Comparison of ENCODE assay signal across 1 cellular context in the genomic region with DNA sequence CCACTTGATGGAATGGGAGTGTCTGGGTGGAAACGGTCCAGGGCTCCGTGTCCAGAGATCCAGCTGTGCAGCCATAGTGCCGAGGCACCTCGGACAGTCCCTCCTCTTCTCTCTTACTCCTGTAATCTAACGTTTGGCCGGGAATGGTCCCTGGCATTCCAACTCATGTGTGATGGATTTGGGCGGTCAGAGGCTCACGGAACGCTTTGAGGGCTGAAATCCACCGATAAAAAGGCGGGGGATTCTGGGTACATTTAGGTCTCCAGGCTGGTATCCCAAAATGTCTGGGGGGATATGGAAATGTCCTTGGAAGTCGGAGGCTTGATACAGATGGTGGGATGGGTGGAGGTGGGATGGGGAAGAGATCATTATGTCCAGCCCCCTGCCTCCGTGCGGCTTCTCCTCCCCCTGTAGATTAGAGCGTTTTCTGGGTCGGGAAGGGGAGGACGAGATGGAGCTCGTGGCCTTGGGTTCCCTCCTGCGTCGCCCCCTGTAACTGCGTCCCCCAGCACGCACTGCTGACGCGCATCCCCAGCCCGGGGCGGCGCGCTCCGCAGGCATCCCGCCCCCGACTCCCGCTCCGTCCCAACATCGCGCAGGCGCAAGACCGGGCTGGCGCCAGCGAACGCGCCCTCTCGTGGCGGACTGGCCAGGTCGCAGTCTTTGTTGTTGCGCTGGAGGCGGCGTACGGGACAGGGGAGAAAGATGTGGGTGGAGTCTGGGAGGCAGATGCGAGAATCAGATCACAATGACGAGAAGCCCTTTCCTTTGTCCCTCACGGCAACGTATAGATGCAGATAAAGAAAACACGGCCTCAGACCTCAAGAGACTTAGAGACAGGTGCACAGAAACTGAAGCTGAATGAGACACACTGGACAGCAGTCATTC.
A peak's percentile ranks its signal among the peaks of the same experiment; 100 is the strongest.
TF ChIP-seq lines count a peak whose summit lies in the region.

No MANE protein-coding gene starts in this region.

TF ChIP-seq in HepG2, 621 proteins besides CTCF, POLR2A, EP300 and RAD21 (continued from another document and continues in another):
- TF ChIP-seq, protein P1, sequence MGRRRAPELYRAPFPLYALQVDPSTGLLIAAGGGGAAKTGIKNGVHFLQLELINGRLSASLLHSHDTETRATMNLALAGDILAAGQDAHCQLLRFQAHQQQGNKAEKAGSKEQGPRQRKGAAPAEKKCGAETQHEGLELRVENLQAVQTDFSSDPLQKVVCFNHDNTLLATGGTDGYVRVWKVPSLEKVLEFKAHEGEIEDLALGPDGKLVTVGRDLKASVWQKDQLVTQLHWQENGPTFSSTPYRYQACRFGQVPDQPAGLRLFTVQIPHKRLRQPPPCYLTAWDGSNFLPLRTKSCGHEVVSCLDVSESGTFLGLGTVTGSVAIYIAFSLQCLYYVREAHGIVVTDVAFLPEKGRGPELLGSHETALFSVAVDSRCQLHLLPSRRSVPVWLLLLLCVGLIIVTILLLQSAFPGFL (CRISPR knock-in tag; IDR thresholded peaks at IDR 0.05): no peak
- peak; percentile 78 for TF ChIP-seq FOXO1 (CRISPR knock-in tag; IDR thresholded peaks at IDR 0.05)
- TF ChIP-seq, protein P2, sequence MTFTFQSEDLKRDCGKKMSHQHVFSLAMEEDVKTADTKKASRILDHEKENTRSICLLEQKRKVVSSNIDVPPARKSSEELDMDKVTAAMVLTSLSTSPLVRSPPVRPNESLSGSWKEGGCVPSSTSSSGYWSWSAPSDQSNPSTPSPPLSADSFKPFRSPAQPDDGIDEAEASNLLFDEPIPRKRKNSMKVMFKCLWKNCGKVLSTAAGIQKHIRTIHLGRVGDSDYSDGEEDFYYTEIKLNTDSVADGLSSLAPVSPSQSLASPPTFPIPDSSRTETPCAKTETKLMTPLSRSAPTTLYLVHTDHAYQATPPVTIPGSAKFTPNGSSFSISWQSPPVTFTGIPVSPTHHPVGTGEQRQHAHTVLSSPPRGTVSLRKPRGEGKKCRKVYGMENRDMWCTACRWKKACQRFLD (CRISPR knock-in tag; IDR thresholded peaks at IDR 0.05; ENCODE audit: borderline replicate concordance): no peak
- TF ChIP-seq MTA1 (CRISPR knock-in tag; IDR thresholded peaks at IDR 0.05; ENCODE audit: borderline replicate concordance): peak; percentile 93; the same call in 1 of the 2 replicates
- TF ChIP-seq HOXA5 (CRISPR knock-in tag; IDR thresholded peaks at IDR 0.05): no peak
- peak; percentile 90 for TF ChIP-seq MTF2 (CRISPR knock-in tag; IDR thresholded peaks at IDR 0.05; ENCODE audit: borderline replicate concordance)
- TF ChIP-seq ZNF136 (CRISPR knock-in tag; IDR thresholded peaks at IDR 0.05; ENCODE audit: low read depth): no peak
- no peak for TF ChIP-seq PHF20 (CRISPR knock-in tag; IDR thresholded peaks at IDR 0.05)
- no peak for TF ChIP-seq ETV5 (CRISPR knock-in tag; IDR thresholded peaks at IDR 0.05; ENCODE audit: borderline replicate concordance)
- no peak; the same call in 1 of the 2 replicates for TF ChIP-seq CREB1 (IDR thresholded peaks at IDR 0.05)
- TF ChIP-seq CREB1 (CRISPR knock-in tag; IDR thresholded peaks at IDR 0.05): no peak
- no peak for TF ChIP-seq ZNF549 (CRISPR knock-in tag; IDR thresholded peaks at IDR 0.05)
- TF ChIP-seq MAF1 (CRISPR knock-in tag; IDR thresholded peaks at IDR 0.05; ENCODE audit: borderline replicate concordance): no peak
- no peak for TF ChIP-seq ATF7-NPFF (CRISPR knock-in tag; IDR thresholded peaks at IDR 0.05; ENCODE audit: low read depth)
- no peak for TF ChIP-seq ZNF101 (CRISPR knock-in tag; IDR thresholded peaks at IDR 0.05; ENCODE audit: borderline replicate concordance, low read depth)
- TF ChIP-seq, protein P3, sequence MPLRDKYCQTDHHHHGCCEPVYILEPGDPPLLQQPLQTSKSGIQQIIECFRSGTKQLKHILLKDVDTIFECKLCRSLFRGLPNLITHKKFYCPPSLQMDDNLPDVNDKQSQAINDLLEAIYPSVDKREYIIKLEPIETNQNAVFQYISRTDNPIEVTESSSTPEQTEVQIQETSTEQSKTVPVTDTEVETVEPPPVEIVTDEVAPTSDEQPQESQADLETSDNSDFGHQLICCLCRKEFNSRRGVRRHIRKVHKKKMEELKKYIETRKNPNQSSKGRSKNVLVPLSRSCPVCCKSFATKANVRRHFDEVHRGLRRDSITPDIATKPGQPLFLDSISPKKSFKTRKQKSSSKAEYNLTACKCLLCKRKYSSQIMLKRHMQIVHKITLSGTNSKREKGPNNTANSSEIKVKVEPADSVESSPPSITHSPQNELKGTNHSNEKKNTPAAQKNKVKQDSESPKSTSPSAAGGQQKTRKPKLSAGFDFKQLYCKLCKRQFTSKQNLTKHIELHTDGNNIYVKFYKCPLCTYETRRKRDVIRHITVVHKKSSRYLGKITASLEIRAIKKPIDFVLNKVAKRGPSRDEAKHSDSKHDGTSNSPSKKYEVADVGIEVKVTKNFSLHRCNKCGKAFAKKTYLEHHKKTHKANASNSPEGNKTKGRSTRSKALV (CRISPR knock-in tag; IDR thresholded peaks at IDR 0.05): no peak
- TF ChIP-seq, protein P4, sequence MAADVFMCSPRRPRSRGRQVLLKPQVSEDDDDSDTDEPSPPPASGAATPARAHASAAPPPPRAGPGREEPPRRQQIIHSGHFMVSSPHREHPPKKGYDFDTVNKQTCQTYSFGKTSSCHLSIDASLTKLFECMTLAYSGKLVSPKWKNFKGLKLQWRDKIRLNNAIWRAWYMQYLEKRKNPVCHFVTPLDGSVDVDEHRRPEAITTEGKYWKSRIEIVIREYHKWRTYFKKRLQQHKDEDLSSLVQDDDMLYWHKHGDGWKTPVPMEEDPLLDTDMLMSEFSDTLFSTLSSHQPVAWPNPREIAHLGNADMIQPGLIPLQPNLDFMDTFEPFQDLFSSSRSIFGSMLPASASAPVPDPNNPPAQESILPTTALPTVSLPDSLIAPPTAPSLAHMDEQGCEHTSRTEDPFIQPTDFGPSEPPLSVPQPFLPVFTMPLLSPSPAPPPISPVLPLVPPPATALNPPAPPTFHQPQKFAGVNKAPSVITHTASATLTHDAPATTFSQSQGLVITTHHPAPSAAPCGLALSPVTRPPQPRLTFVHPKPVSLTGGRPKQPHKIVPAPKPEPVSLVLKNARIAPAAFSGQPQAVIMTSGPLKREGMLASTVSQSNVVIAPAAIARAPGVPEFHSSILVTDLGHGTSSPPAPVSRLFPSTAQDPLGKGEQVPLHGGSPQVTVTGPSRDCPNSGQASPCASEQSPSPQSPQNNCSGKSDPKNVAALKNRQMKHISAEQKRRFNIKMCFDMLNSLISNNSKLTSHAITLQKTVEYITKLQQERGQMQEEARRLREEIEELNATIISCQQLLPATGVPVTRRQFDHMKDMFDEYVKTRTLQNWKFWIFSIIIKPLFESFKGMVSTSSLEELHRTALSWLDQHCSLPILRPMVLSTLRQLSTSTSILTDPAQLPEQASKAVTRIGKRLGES (CRISPR knock-in tag; IDR thresholded peaks at IDR 0.05; ENCODE audit: borderline replicate concordance): no peak
- peak; percentile 62; the same call in 1 of the 2 replicates for TF ChIP-seq KDM4B (CRISPR knock-in tag; IDR thresholded peaks at IDR 0.05)
- TF ChIP-seq ELF3 (CRISPR knock-in tag; IDR thresholded peaks at IDR 0.05): peak; percentile 37; the same call in 1 of the 2 replicates
- TF ChIP-seq ZNF644 (CRISPR knock-in tag; IDR thresholded peaks at IDR 0.05; ENCODE audit: low read depth): no peak
- TF ChIP-seq, protein P5, sequence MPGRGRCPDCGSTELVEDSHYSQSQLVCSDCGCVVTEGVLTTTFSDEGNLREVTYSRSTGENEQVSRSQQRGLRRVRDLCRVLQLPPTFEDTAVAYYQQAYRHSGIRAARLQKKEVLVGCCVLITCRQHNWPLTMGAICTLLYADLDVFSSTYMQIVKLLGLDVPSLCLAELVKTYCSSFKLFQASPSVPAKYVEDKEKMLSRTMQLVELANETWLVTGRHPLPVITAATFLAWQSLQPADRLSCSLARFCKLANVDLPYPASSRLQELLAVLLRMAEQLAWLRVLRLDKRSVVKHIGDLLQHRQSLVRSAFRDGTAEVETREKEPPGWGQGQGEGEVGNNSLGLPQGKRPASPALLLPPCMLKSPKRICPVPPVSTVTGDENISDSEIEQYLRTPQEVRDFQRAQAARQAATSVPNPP (CRISPR knock-in tag; IDR thresholded peaks at IDR 0.05): no peak
- TF ChIP-seq, protein P6, sequence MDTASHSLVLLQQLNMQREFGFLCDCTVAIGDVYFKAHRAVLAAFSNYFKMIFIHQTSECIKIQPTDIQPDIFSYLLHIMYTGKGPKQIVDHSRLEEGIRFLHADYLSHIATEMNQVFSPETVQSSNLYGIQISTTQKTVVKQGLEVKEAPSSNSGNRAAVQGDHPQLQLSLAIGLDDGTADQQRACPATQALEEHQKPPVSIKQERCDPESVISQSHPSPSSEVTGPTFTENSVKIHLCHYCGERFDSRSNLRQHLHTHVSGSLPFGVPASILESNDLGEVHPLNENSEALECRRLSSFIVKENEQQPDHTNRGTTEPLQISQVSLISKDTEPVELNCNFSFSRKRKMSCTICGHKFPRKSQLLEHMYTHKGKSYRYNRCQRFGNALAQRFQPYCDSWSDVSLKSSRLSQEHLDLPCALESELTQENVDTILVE (CRISPR knock-in tag; IDR thresholded peaks at IDR 0.05): peak; percentile 64; the same call in 1 of the 2 replicates
- TF ChIP-seq NFE2 (CRISPR knock-in tag; IDR thresholded peaks at IDR 0.05): no peak
- TF ChIP-seq NFIC (IDR thresholded peaks at IDR 0.05; ENCODE audit: low read length): no peak
- TF ChIP-seq ZNF263 (CRISPR knock-in tag; IDR thresholded peaks at IDR 0.05): 0 out of 2 replicates have a peak, but pooled peaks have one; percentile 40
- peak; percentile 98 for TF ChIP-seq KDM2A (CRISPR knock-in tag; IDR thresholded peaks at IDR 0.05; ENCODE audit: borderline replicate concordance, low read depth)
- TF ChIP-seq RELA (CRISPR knock-in tag; IDR thresholded peaks at IDR 0.05): peak; percentile 84; the same call in 1 of the 2 replicates
- TF ChIP-seq SRF (IDR thresholded peaks at IDR 0.05; ENCODE audit: low read depth, low read length): no peak
- no peak; the same call in 1 of the 2 replicates for TF ChIP-seq ZNF547 (CRISPR knock-in tag; IDR thresholded peaks at IDR 0.05)
- no peak for TF ChIP-seq ETV6 (CRISPR knock-in tag; conservative IDR thresholded peaks at IDR 0.05)
- no peak for TF ChIP-seq TOPORS (CRISPR knock-in tag; IDR thresholded peaks at IDR 0.05)
- TF ChIP-seq ZFP90 (CRISPR knock-in tag; IDR thresholded peaks at IDR 0.05; ENCODE audit: borderline replicate concordance): no peak
- peak; percentile 64 for TF ChIP-seq AGO2 (optimal IDR thresholded peaks at IDR 0.05; ENCODE audit: low read depth, low read length)
- TF ChIP-seq, protein P7, sequence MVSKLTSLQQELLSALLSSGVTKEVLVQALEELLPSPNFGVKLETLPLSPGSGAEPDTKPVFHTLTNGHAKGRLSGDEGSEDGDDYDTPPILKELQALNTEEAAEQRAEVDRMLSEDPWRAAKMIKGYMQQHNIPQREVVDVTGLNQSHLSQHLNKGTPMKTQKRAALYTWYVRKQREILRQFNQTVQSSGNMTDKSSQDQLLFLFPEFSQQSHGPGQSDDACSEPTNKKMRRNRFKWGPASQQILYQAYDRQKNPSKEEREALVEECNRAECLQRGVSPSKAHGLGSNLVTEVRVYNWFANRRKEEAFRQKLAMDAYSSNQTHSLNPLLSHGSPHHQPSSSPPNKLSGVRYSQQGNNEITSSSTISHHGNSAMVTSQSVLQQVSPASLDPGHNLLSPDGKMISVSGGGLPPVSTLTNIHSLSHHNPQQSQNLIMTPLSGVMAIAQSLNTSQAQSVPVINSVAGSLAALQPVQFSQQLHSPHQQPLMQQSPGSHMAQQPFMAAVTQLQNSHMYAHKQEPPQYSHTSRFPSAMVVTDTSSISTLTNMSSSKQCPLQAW (CRISPR knock-in tag; IDR thresholded peaks at IDR 0.05): peak; percentile 93
- TF ChIP-seq ZMYM2 (CRISPR knock-in tag; IDR thresholded peaks at IDR 0.05): no peak
- TF ChIP-seq, protein P8, sequence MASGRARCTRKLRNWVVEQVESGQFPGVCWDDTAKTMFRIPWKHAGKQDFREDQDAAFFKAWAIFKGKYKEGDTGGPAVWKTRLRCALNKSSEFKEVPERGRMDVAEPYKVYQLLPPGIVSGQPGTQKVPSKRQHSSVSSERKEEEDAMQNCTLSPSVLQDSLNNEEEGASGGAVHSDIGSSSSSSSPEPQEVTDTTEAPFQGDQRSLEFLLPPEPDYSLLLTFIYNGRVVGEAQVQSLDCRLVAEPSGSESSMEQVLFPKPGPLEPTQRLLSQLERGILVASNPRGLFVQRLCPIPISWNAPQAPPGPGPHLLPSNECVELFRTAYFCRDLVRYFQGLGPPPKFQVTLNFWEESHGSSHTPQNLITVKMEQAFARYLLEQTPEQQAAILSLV (CRISPR knock-in tag; IDR thresholded peaks at IDR 0.05; ENCODE audit: borderline replicate concordance): no peak
- peak; percentile 69; the same call in 1 of the 2 replicates for TF ChIP-seq REL (CRISPR knock-in tag; conservative IDR thresholded peaks at IDR 0.05)
- no peak for TF ChIP-seq ZNF569 (CRISPR knock-in tag; IDR thresholded peaks at IDR 0.05; ENCODE audit: borderline replicate concordance)
- TF ChIP-seq, protein P9, sequence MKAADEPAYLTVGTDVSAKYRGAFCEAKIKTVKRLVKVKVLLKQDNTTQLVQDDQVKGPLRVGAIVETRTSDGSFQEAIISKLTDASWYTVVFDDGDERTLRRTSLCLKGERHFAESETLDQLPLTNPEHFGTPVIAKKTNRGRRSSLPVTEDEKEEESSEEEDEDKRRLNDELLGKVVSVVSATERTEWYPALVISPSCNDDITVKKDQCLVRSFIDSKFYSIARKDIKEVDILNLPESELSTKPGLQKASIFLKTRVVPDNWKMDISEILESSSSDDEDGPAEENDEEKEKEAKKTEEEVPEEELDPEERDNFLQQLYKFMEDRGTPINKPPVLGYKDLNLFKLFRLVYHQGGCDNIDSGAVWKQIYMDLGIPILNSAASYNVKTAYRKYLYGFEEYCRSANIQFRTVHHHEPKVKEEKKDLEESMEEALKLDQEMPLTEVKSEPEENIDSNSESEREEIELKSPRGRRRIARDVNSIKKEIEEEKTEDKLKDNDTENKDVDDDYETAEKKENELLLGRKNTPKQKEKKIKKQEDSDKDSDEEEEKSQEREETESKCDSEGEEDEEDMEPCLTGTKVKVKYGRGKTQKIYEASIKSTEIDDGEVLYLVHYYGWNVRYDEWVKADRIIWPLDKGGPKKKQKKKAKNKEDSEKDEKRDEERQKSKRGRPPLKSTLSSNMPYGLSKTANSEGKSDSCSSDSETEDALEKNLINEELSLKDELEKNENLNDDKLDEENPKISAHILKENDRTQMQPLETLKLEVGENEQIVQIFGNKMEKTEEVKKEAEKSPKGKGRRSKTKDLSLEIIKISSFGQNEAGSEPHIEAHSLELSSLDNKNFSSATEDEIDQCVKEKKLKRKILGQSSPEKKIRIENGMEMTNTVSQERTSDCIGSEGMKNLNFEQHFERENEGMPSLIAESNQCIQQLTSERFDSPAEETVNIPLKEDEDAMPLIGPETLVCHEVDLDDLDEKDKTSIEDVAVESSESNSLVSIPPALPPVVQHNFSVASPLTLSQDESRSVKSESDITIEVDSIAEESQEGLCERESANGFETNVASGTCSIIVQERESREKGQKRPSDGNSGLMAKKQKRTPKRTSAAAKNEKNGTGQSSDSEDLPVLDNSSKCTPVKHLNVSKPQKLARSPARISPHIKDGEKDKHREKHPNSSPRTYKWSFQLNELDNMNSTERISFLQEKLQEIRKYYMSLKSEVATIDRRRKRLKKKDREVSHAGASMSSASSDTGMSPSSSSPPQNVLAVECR (CRISPR knock-in tag; IDR thresholded peaks at IDR 0.05; ENCODE audit: borderline replicate concordance): peak; percentile 70
- TF ChIP-seq KMT2A (CRISPR knock-in tag; IDR thresholded peaks at IDR 0.05): 0 out of 2 replicates have a peak, but pooled peaks have one; percentile 31
- no peak for TF ChIP-seq ZNF251 (CRISPR knock-in tag; IDR thresholded peaks at IDR 0.05)
- TF ChIP-seq ZNF746 (CRISPR knock-in tag; IDR thresholded peaks at IDR 0.05): 0 out of 2 replicates have a peak, but pooled peaks have one; percentile 14
- no peak for TF ChIP-seq ZNF841 (CRISPR knock-in tag; IDR thresholded peaks at IDR 0.05; ENCODE audit: borderline replicate concordance)
- no peak for TF ChIP-seq NFRKB (IDR thresholded peaks at IDR 0.05)
- no peak for TF ChIP-seq ZNF260 (CRISPR knock-in tag; IDR thresholded peaks at IDR 0.05; ENCODE audit: borderline replicate concordance, low read depth)
- TF ChIP-seq NBN (conservative IDR thresholded peaks at IDR 0.05): no peak
- no peak for TF ChIP-seq ZNF678 (CRISPR knock-in tag; IDR thresholded peaks at IDR 0.05)
